In genomic region chr13:102401305-102401704, GRCh38 we compare ENCODE assay signal across 10 cellular contexts. TPM values are rescaled to one million over a fixed set of nuclear protein-coding genes. Genes with fewer than 3 reads are reported as not detected.
DNase-seq lines count a peak whose midpoint lies in the region; ATAC-seq, FAIRE-seq and TF ChIP-seq lines count a peak whose summit lies in the region.
"Had no signal": no experiment of that assay in that cellular context is flagged by ENCODE, and none has a peak within 500 bp of the region (broad histone marks: within the 10 kb centered on the region; RNA-seq: fewer than 3 reads in every experiment).

No MANE protein-coding gene starts in this region.

- no peak overlapping the region for H3K23ac ChIP-seq in H1 (ENCODE audit: insufficient read length)

- no peak for TF ChIP-seq POLR2A in H1 (IDR thresholded peaks at IDR 0.05; ENCODE audit: control extremely low read depth in 1 of 2, low read depth in 2 of 2, low read length in 2 of 2)

- peak; percentile 37 for DNase-seq in AG08396 (ENCODE audit: low spot score)
- peak; percentile 50 for DNase-seq in NCI-H748 treated with DMSO at 0.1 percent for 48 hours (lab: John Stamatoyannopoulos, UW)
- no peak for DNase-seq in H1 (ENCODE audit: low read depth in 1 of 2, low spot score in 2 of 2)
- DNase-seq in naive thymus-derived CD4-positive, alpha-beta T cell, result peak in 2 of 9 donors; percentile 4 to 5
- no peak for DNase-seq in COLO668 (lab: John Stamatoyannopoulos, UW; ENCODE audit: unreplicated experiment)
- DNase-seq in activated effector memory CD4-positive, alpha-beta T cell treated with Interleukin-2 at 50 U/mL for 16 hours, result no peak
- DNase-seq in NCI-H524 (lab: John Stamatoyannopoulos, UW), result no peak

- H2BK15ac ChIP-seq in H1 (ENCODE audit: low read length), result no peak overlapping the region

- H2AFZ ChIP-seq in H1 (ENCODE audit: low read length), result no peak overlapping the region

- no peaks in the 10 kb centered on the region for H3K36me3 Mint-ChIP-seq in naive thymus-derived CD4-positive, alpha-beta T cell

- no peak overlapping the region for H4K8ac ChIP-seq in H1 (ENCODE audit: extremely low read depth, insufficient read depth, low read length)

- H3K79me2 ChIP-seq in H1 (ENCODE audit: control insufficient read depth in 1 of 2, insufficient read depth in 2 of 2, low read length in 2 of 2), result no peaks in the 10 kb centered on the region

- CTCF ChIA-PET in H1 (lab: Charles Lee; ENCODE audit: partially characterized antibody), result interaction anchor here (0.7 to 2.1 kb wide), 6 partner anchors 55 to 208 kb away, joined by 3 to 12 read pairs (median 3); no protein-coding TSS in a partner anchor
- CTCF ChIA-PET in naive thymus-derived CD4-positive, alpha-beta T cell (lab: Charles Lee), result no interaction called here

- H4K5ac ChIP-seq in H1 (ENCODE audit: insufficient read length, low read depth, low read length), result no peak overlapping the region

- TF ChIP-seq CTCF in H1 (IDR thresholded peaks at IDR 0.05; ENCODE audit: control extremely low read depth in 1 of 3, insufficient read depth in 1 of 3, low read depth in 1 of 3, low read length in 3 of 3), result no peak

- H3K9me3 Mint-ChIP-seq in naive thymus-derived CD4-positive, alpha-beta T cell, result peaks cover 0 to 6% (median 0%) of the 10 kb centered on the region in 11 donors

- intact Hi-C loops in naive thymus-derived CD4-positive, alpha-beta T cell (cut with micrococcal nuclease), result no loop called here

- peaks cover 14% of the 10 kb centered on the region; the same call in 1 of the 2 replicates for H3K23me2 ChIP-seq in H1 (ENCODE audit: low read depth, low read length)

- H3K4me3 Mint-ChIP-seq in naive thymus-derived CD4-positive, alpha-beta T cell, result peak overlapping the region; percentile 67 to 84 (median 81)

- no peak overlapping the region for H3K56ac ChIP-seq in H1 (replicated peaks; ENCODE audit: insufficient read length, low read depth, low read length)

- H2BK5ac ChIP-seq in H1 (ENCODE audit: low read depth, low read length), result no peak overlapping the region

- H4K20me1 ChIP-seq in H1 (replicated peaks in 1 of 2; ENCODE audit: control insufficient read depth in 1 of 2, insufficient read depth in 2 of 2, low read length in 2 of 2), result peaks cover 0 to 2% of the 10 kb centered on the region in 2 experiments

- H3K27me3 ChIP-seq in H1 (replicated peaks in 1 of 4; ENCODE audit: control insufficient read depth in 3 of 4, extremely low read depth in 1 of 4, insufficient read depth in 3 of 4, low read length in 3 of 4), result peaks cover 8 to 32% (median 23%) of the 10 kb centered on the region in 4 experiments
- H3K27me3 ChIP-seq in naive thymus-derived CD4-positive, alpha-beta T cell (ENCODE audit: control insufficient read depth in 2 of 2, insufficient read depth in 2 of 2, low read length in 2 of 2), result peaks cover 0 to 32% of the 10 kb centered on the region in 2 donors

- no peaks in the 10 kb centered on the region for H3K36me3 ChIP-seq in H1 (ENCODE audit: control insufficient read depth in 2 of 4, insufficient read depth in 4 of 4, low read length in 3 of 4)
- no peaks in the 10 kb centered on the region for H3K36me3 ChIP-seq in naive thymus-derived CD4-positive, alpha-beta T cell (ENCODE audit: control insufficient read depth in 2 of 3, insufficient read depth in 3 of 3, low read length in 3 of 3)

- TF ChIP-seq EP300 in H1 (IDR thresholded peaks at IDR 0.05; ENCODE audit: borderline replicate concordance in 1 of 2, low read depth in 2 of 2, low read length in 2 of 2), result no peak

- no peak overlapping the region for H3K4ac ChIP-seq in H1 (replicated peaks; ENCODE audit: insufficient read length, low read depth, low read length)

- H3K14ac ChIP-seq in H1 (ENCODE audit: insufficient read length), result no peak overlapping the region

- H3K79me1 ChIP-seq in H1 (ENCODE audit: low read depth, low read length), result no peaks in the 10 kb centered on the region

- H4K91ac ChIP-seq in H1 (replicated peaks; ENCODE audit: insufficient read length, low read length), result no peak overlapping the region

- ATAC-seq in naive thymus-derived CD4-positive, alpha-beta T cell, result no peak
- ATAC-seq in HG02970 (IDR thresholded peaks at IDR 0.05; ENCODE audit: low FRiP score, unreplicated experiment), result no peak

- H3K4me1 ChIP-seq in H1 (replicated peaks in 1 of 4; ENCODE audit: control insufficient read depth in 3 of 4, insufficient read depth in 4 of 4, low read length in 3 of 4), result peaks cover 2 to 4% (median 3%) of the 10 kb centered on the region in 4 experiments; a peak in 4 of 7 replicates
- H3K4me1 ChIP-seq in naive thymus-derived CD4-positive, alpha-beta T cell (ENCODE audit: control insufficient read depth in 2 of 2, insufficient read depth in 2 of 2, low read length in 2 of 2), result peaks cover 0 to 20% of the 10 kb centered on the region in 2 donors

- no peak overlapping the region for H2BK20ac ChIP-seq in H1 (ENCODE audit: low read length)

- H3K18ac ChIP-seq in H1 (ENCODE audit: extremely low read depth, low read length), result no peak overlapping the region

- TF ChIP-seq RAD21 in H1 (IDR thresholded peaks at IDR 0.05 in 1 of 2, conservative IDR thresholded peaks at IDR 0.05 in 1 of 2; ENCODE audit: low read depth in 2 of 2, low read length in 2 of 2), result no peak

- H3K27ac ChIP-seq in H1 (ENCODE audit: low read depth, low read length), result no peak overlapping the region
- no peak overlapping the region for H3K27ac ChIP-seq in naive thymus-derived CD4-positive, alpha-beta T cell (ENCODE audit: low read depth, low read length)
- H3K27ac ChIP-seq: epithelial cell of prostate had no signal

- no peak overlapping the region for H2AK5ac ChIP-seq in H1 (ENCODE audit: low read depth, low read length)

- H2BK12ac ChIP-seq in H1 (ENCODE audit: low read depth, low read length), result no peak overlapping the region

- WGBS in H1 (ENCODE audit: extremely low coverage in 1 of 2, insufficient coverage in 1 of 2, insufficient read length in 1 of 2, insufficient replicate concordance in 2 of 2, low coverage in 1 of 2, low lambda C conversion rate in 2 of 2, missing lambda C conversion rate in 1 of 2), 2 experiments, result 27% methylated on average over 7 of the region's 7 CpGs; no CpG with 5 or more reads in 1 of the 2 experiments

- H3K9me3 ChIP-seq in H1 (ENCODE audit: insufficient read depth in 2 of 2, low read depth in 1 of 2, low read length in 1 of 2), result no peaks in the 10 kb centered on the region
- H3K9me3 ChIP-seq in naive thymus-derived CD4-positive, alpha-beta T cell (ENCODE audit: control insufficient read depth in 2 of 3, low read length in 3 of 3), result no peaks in the 10 kb centered on the region

- peaks cover 60 to 72% (median 64%) of the 10 kb centered on the region in 5 donors for H3K27me3 Mint-ChIP-seq in naive thymus-derived CD4-positive, alpha-beta T cell

- H2BK120ac ChIP-seq in H1 (replicated peaks; ENCODE audit: low read depth, low read length), result no peak overlapping the region

- peak overlapping the region; percentile 98 to 99 for H3K4me2 ChIP-seq in H1 (ENCODE audit: insufficient read depth in 1 of 2, low read depth in 2 of 2, low read length in 2 of 2)

- no peak for FAIRE-seq in H1 (lab: Jason Lieb, UNC)
- FAIRE-seq: G401.6 had no signal

- no peak overlapping the region for H3K9ac ChIP-seq in H1 (replicated peaks in 1 of 4; ENCODE audit: extremely low read depth in 1 of 4, low read depth in 3 of 4, low read length in 3 of 4)

- H3K4me1 Mint-ChIP-seq in naive thymus-derived CD4-positive, alpha-beta T cell, result peaks cover 17 to 38% (median 27%) of the 10 kb centered on the region in 7 donors

- peak overlapping the region; percentile 58 to 76 (median 63); a peak in 5 of 8 replicates for H3K4me3 ChIP-seq in H1 (ENCODE audit: extremely low read depth in 1 of 4, insufficient read depth in 2 of 4, low read depth in 3 of 4, low read length in 4 of 4)
- peak overlapping the region; percentile 33 for H3K4me3 ChIP-seq in naive thymus-derived CD4-positive, alpha-beta T cell (ENCODE audit: low read length)

- POLR2A ChIA-PET in H1 (lab: Charles Lee; ENCODE audit: partially characterized antibody), result no interaction called here
- POLR2A ChIA-PET in naive thymus-derived CD4-positive, alpha-beta T cell (lab: Charles Lee), result interaction anchor here (0.8 kb wide), 1 partner anchor 444 kb away, joined by 3 read pairs; the partner anchor contains the start of gene ERCC5

- H3K27ac Mint-ChIP-seq in naive thymus-derived CD4-positive, alpha-beta T cell, result no peak overlapping the region

TF ChIP-seq in H1, 55 proteins besides CTCF, POLR2A, EP300 and RAD21:
- TF ChIP-seq SP1 (IDR thresholded peaks at IDR 0.05; ENCODE audit: low read depth, low read length), result no peak
- TF ChIP-seq HDAC2 (IDR thresholded peaks at IDR 0.05; ENCODE audit: borderline replicate concordance in 1 of 2, low read depth in 2 of 2, low read length in 2 of 2), result no peak
- no peak for TF ChIP-seq CHD1 (IDR thresholded peaks at IDR 0.05; ENCODE audit: low read depth, low read length)
- no peak for TF ChIP-seq SP2 (IDR thresholded peaks at IDR 0.05; ENCODE audit: low read length)
- TF ChIP-seq MAFK (IDR thresholded peaks at IDR 0.05; ENCODE audit: low read depth, low read length), result no peak
- TF ChIP-seq YY1 (IDR thresholded peaks at IDR 0.05; ENCODE audit: low read depth, low read length), result no peak
- no peak for TF ChIP-seq SUZ12 (IDR thresholded peaks at IDR 0.05; ENCODE audit: low read length)
- no peak for TF ChIP-seq CBX5 (IDR thresholded peaks at IDR 0.05; ENCODE audit: low read depth, low read length)
- TF ChIP-seq GTF2F1 (IDR thresholded peaks at IDR 0.05; ENCODE audit: borderline replicate concordance, low read depth, low read length), result no peak

RNA-seq across cellular contexts. Expression of gene FGF14, which starts 0.5 kb away (rescaled TPM):
- total RNA-seq in H1 (2021; fragmentation: NEBNext Ultra II Directional; extraction: Animal tissue kit (Norgen Biotek cat#: 25700)), result 0.33 and 0.58 TPM in 2 replicates
- 0.02 and 0.05 TPM in 2 replicates for polyA plus RNA-seq in H1 (2011; rRNA removed)
- polyA plus RNA-seq in H1 (2011; cell fraction: cytosol; rRNA removed), result 0.13 TPM
- polyA plus RNA-seq in H1 (2011; cell fraction: nucleus; rRNA removed), result not detected
- 0.03 to 0.28 TPM (median 0.08 TPM) in 4 replicates for polyA plus RNA-seq in H1 (2012, experiment 1 of 2)
- not detected for polyA plus RNA-seq in H1 (2012, experiment 2 of 2)
- polyA plus RNA-seq in H1 (2013, experiment 1 of 2), result 0.10 TPM
- 0.11 TPM for polyA plus RNA-seq in H1 (2013, experiment 2 of 2)
- polyA minus RNA-seq in H1 (2011; rRNA and poly(A)+ RNA removed), result 0.12 and 0.47 TPM in 2 replicates
- 1.5 TPM for polyA minus RNA-seq in H1 (2011; cell fraction: cytosol; rRNA and poly(A)+ RNA removed)
- polyA minus RNA-seq in H1 (2011; cell fraction: nucleus; rRNA and poly(A)+ RNA removed), result 1.5 TPM
- total RNA-seq in naive thymus-derived CD4-positive, alpha-beta T cell, result not detected
- polyA plus RNA-seq in naive thymus-derived CD4-positive, alpha-beta T cell, result not detected

Comparison
In these comparisons a context has a peak if more than half of its experiments do, and no peak if none do; other contexts are left out.
1. DNase-seq: peak in AG08396 (single experiment) and NCI-H748 treated with DMSO at 0.1 percent for 48 hours (single experiment); none in H1 (0 of 2), COLO668 (single experiment), activated effector memory CD4-positive, alpha-beta T cell treated with Interleukin-2 at 50 U/mL for 16 hours (single experiment) and NCI-H524 (0 of 2).